Comparison of ENCODE assay signal across 7 cellular contexts in genomic region chr1:203290261-203291089, GRCh38. TPM values are rescaled to one million over a fixed set of nuclear protein-coding genes. Genes with fewer than 3 reads are reported as not detected.
DNase-seq lines count a peak whose midpoint lies in the region; ATAC-seq and TF ChIP-seq lines count a peak whose summit lies in the region.

No MANE protein-coding gene starts in this region.

- peak overlapping the region; percentile 24 for H3K27ac ChIP-seq in epithelial cell of prostate

- TF ChIP-seq POLR2A in GM18951 (IDR thresholded peaks at IDR 0.05; ENCODE audit: extremely low read depth, insufficient read depth, insufficient read length), result peak; percentile 67

- in situ Hi-C loops in GM18951 (cut with MboI; ENCODE audit: low sequenced_read_pairs, unreplicated experiment), result no loop called here

- peak; percentile 58 for DNase-seq in NCI-H526 treated with DMSO at 0.1 percent for 48 hours (lab: John Stamatoyannopoulos, UW)
- DNase-seq in activated T-cell treated with anti-CD3 and anti-CD28 coated beads for 48 hours (ENCODE audit: low read depth), result peak; percentile 96
- DNase-seq in epithelial cell of prostate (ENCODE audit: low read depth, low spot score), result no peak
- DNase-seq in mucosa of gallbladder (ENCODE audit: low spot score), result peak; percentile 96
- peak; percentile 98 for DNase-seq in stimulated activated CD8-positive, alpha-beta memory T cell treated with anti-CD3 and anti-CD28 coated beads, Interleukin-2, amount 100 ng/mL, for 48 hours (ENCODE audit: low read depth in 2 of 2)

- peak; percentile 40 for ATAC-seq in HG03196 (IDR thresholded peaks at IDR 0.05; ENCODE audit: unreplicated experiment)

RNA-seq across cellular contexts. Expression of gene BTG2, which starts 14.8 kb away (rescaled TPM):
- 111 TPM for total RNA-seq in mucosa of gallbladder
